In the genomic region with DNA sequence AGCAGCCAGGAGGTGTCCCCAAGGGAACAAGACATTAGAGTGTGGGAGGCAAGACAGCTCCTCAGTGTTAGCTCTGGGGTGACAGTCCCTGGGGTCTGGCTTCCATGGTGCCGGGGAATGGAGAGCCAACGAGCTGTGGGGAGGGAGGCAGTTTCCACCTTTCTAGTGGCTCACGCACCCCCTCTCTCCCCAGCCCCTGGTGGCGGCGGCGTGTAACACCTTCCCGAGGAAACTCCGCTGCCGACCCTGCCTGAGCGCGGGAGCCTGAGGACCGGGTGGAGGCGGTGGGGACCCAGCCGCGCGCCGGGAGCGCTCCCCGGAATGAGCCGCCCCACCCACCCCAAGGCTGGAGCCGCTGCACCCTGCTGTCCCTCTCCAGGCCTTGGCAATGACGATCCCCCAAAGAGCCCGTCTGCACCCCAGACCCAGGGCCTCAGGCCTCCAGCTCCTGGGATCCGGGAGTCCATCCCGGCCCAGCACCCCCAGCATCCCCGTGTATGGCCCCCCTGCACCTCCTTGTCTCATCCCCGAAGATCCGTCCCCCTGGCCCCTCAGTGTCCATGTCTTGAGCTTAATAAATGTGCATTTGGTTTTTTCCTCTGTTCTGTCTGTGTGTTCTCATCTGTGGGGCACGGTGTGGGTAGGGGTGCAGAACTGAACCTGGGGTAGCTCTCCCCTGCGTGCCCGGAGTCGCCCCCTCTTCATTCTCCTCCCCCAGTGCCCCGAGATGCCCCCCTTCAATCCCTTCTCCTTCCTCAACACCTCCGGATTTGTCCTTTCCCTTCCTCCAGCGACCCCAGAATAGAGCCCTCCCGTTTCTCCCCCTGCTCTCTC, we compare ENCODE assay signal across 9 cellular contexts. TPM values are rescaled to one million over a fixed set of nuclear protein-coding genes. Genes with fewer than 3 reads are reported as not detected.
A peak's percentile ranks its signal among the peaks of the same experiment; 100 is the strongest.
DNase-seq lines count a peak whose midpoint lies in the region; TF ChIP-seq lines count a peak whose summit lies in the region.
"Had no signal": no experiment of that assay in that cellular context is flagged by ENCODE, and none has a peak within 500 bp of the region (broad histone marks: within the 10 kb centered on the region; RNA-seq: fewer than 3 reads in every experiment).

No MANE protein-coding gene starts in this region.

- H3K9ac ChIP-seq in fibroblast of lung (ENCODE audit: insufficient read depth, low read length), result no peak overlapping the region

- TF ChIP-seq CTCF in fibroblast of lung (conservative IDR thresholded peaks at IDR 0.05 in 1 of 2, IDR thresholded peaks at IDR 0.05 in 1 of 2; ENCODE audit: low read depth in 1 of 2, low read length in 2 of 2) (peak; percentile 42 to 61), ovary (IDR thresholded peaks at IDR 0.05) (no peak), type B pancreatic cell (conservative IDR thresholded peaks at IDR 0.05) (peak; percentile 79)

- H3K9me3 ChIP-seq in fibroblast of lung (ENCODE audit: control insufficient read depth, insufficient read depth, low read depth, low read length), result no peaks in the 10 kb centered on the region
- H3K9me3 ChIP-seq in ovary, result no peaks in the 10 kb centered on the region

- no peaks in the 10 kb centered on the region for H3K9me3 Mint-ChIP-seq in type B pancreatic cell

- H2AFZ ChIP-seq in fibroblast of lung (ENCODE audit: low read length), result peak overlapping the region; percentile 45

- DNase-seq in DMS 273 (lab: John Stamatoyannopoulos, UW; ENCODE audit: unreplicated experiment), result peak; percentile 80
- no peak for DNase-seq in DMS 273 treated with DMSO at 0.1 percent for 48 hours (lab: John Stamatoyannopoulos, UW)
- DNase-seq in NCI-H460 (ENCODE audit: extremely low read depth, low read depth), result peak; percentile 30
- DNase-seq in activated T-cell treated with anti-CD3 and anti-CD28 coated beads for 24 hours (ENCODE audit: low read depth), result peak; percentile 69
- peak in 1 of 2 donors; percentile 33 for DNase-seq in fibroblast of lung (ENCODE audit: low read depth in 2 of 2)
- DNase-seq in ovary, result peak in 1 of 5 donors; percentile 33
- no peak for DNase-seq in type B pancreatic cell (ENCODE audit: extremely low spot score, unreplicated experiment)
- no peak for DNase-seq in SHP77 (lab: John Stamatoyannopoulos, UW)

- H3K27ac ChIP-seq in fibroblast of lung (ENCODE audit: insufficient read depth, low read length), result peak overlapping the region; percentile 92
- no peak overlapping the region for H3K27ac ChIP-seq in ovary
- H3K27ac ChIP-seq: 22Rv1 had no signal

- peaks cover 22% of the 10 kb centered on the region for H3K79me2 ChIP-seq in fibroblast of lung (ENCODE audit: control insufficient read depth, insufficient read depth, low read length)

- H3K4me1 ChIP-seq in fibroblast of lung (ENCODE audit: control insufficient read depth, extremely low read depth, insufficient read depth, low read length), result peaks cover 2% of the 10 kb centered on the region
- H3K4me1 ChIP-seq in ovary (ENCODE audit: insufficient read depth), result no peaks in the 10 kb centered on the region

- H3K36me3 ChIP-seq in fibroblast of lung (ENCODE audit: control insufficient read depth, insufficient read depth, low read length) (peaks cover 6% of the 10 kb centered on the region), ovary (no peaks in the 10 kb centered on the region)

- H3K27me3 Mint-ChIP-seq in type B pancreatic cell, result peaks cover 89% of the 10 kb centered on the region

- TF ChIP-seq POLR2A in ovary (IDR thresholded peaks at IDR 0.05), result no peak

- no peaks in the 10 kb centered on the region for H4K20me1 ChIP-seq in fibroblast of lung (ENCODE audit: control insufficient read depth, extremely low read depth, insufficient read depth, low read length)

- H3K4me3 Mint-ChIP-seq in type B pancreatic cell, result peak overlapping the region; percentile 92

- H3K4me3 ChIP-seq in fibroblast of lung (replicated peaks in 1 of 4; ENCODE audit: control extremely low read depth in 1 of 4, insufficient read depth in 1 of 4, low read depth in 3 of 4, low read length in 4 of 4) (peak overlapping the region; percentile 50 to 90 (median 75)), ovary (peak overlapping the region; percentile 46)

- H3K27me3 ChIP-seq in fibroblast of lung (ENCODE audit: control insufficient read depth, insufficient read depth, low read length) (no peaks in the 10 kb centered on the region), ovary (no peaks in the 10 kb centered on the region)

- no peaks in the 10 kb centered on the region for H3K36me3 Mint-ChIP-seq in type B pancreatic cell

- peak overlapping the region; percentile 84 for H3K4me2 ChIP-seq in fibroblast of lung (ENCODE audit: extremely low read depth, insufficient read depth, low read length)

- no peak for TF ChIP-seq EP300 in ovary (IDR thresholded peaks at IDR 0.05)

- intact Hi-C loops in ovary (cut with DNase I), result no loop called here

- WGBS in ovary, 3 donors, result 0 to 1% (median 1%) methylated on average over 36 of the region's 36 CpGs

- H3K27ac Mint-ChIP-seq in type B pancreatic cell, result peak overlapping the region; percentile 88

- peaks cover 11% of the 10 kb centered on the region for H3K4me1 Mint-ChIP-seq in type B pancreatic cell (ENCODE audit: unreplicated experiment)

RNA-seq across cellular contexts. Expression of gene FXYD5, which starts 0.6 kb away (rescaled TPM):
- 104 TPM in 2 replicates for total RNA-seq in NCI-H460 (2014; rRNA removed; shearing (Covaris generic))
- polyA plus RNA-seq in NCI-H460 (2014; cell fraction: nucleus; rRNA removed), result 49.6 and 55.5 TPM in 2 replicates
- 10.5 and 19.8 TPM in 2 replicates for total RNA-seq in fibroblast of lung
- 100 and 187 TPM in 2 replicates for polyA plus RNA-seq in fibroblast of lung
- 155 and 295 TPM in 2 replicates for polyA plus RNA-seq in fibroblast of lung (2012)
- polyA minus RNA-seq in fibroblast of lung (ENCODE audit: low replicate concordance), result 285 and 365 TPM in 2 replicates
- total RNA-seq in ovary, result 10 to 100 TPM in 6 of 7 donors, 1 to 10 TPM in 1; 8.2 to 37.1 (median 17.9) TPM
- polyA plus RNA-seq in ovary, result 10 to 100 TPM; 31.2 to 79.3 TPM
- total RNA-seq in type B pancreatic cell (ENCODE audit: low replicate concordance), result 24.2 and 92.8 TPM in 2 replicates

RNA-seq across cellular contexts. Expression of gene FXYD7, which starts 10.9 kb away (rescaled TPM):
- total RNA-seq in NCI-H460 (2014; rRNA removed; shearing (Covaris generic)), result not detected in 2 replicates
- polyA plus RNA-seq in NCI-H460 (2014; cell fraction: nucleus; rRNA removed), result not detected in 2 replicates
- total RNA-seq in fibroblast of lung (not detected in 2 replicates), ovary (1 to 10 TPM in 3 of 7 donors, under 1 TPM in 3, not detected in 1; 0.30 to 2.8 (median 1.0) TPM), type B pancreatic cell (ENCODE audit: low replicate concordance) (1.5 TPM in 1 of 2 replicates, not detected in the other)
- polyA plus RNA-seq in fibroblast of lung (not detected in 2 replicates), ovary (under 1 TPM in 1 of 2 donors, not detected in 1; 0.38 TPM)
- polyA plus RNA-seq in fibroblast of lung (2012), result 0.31 TPM in 1 of 2 replicates, not detected in the other
- not detected in 2 replicates for polyA minus RNA-seq in fibroblast of lung (ENCODE audit: low replicate concordance)

RNA-seq across cellular contexts. Expression of gene FXYD1, which starts 15.3 kb away (rescaled TPM):
- not detected in 2 replicates for total RNA-seq in NCI-H460 (2014; rRNA removed; shearing (Covaris generic))
- not detected in 2 replicates for polyA plus RNA-seq in NCI-H460 (2014; cell fraction: nucleus; rRNA removed)
- total RNA-seq in fibroblast of lung, result 4.5 and 11.3 TPM in 2 replicates
- polyA plus RNA-seq in fibroblast of lung, result 3.6 and 7.5 TPM in 2 replicates
- polyA plus RNA-seq in fibroblast of lung (2012), result 7.7 and 12.9 TPM in 2 replicates
- 2.1 and 26.2 TPM in 2 replicates for polyA minus RNA-seq in fibroblast of lung (ENCODE audit: low replicate concordance)
- 100 to 1,000 TPM in 3 of 7 donors, 10 to 100 TPM in 4; 26.7 to 204 (median 95.8) TPM for total RNA-seq in ovary
- 100 to 1,000 TPM in 1 of 2 donors, 10 to 100 TPM in 1; 88.5 to 134 TPM for polyA plus RNA-seq in ovary
- total RNA-seq in type B pancreatic cell (ENCODE audit: low replicate concordance), result 2.0 and 5.3 TPM in 2 replicates

RNA-seq across cellular contexts. Expression of gene LGI4, which starts 19.1 kb away (rescaled TPM):
- 0.12 TPM in 1 of 2 replicates, not detected in the other for total RNA-seq in NCI-H460 (2014; rRNA removed; shearing (Covaris generic))
- polyA plus RNA-seq in NCI-H460 (2014; cell fraction: nucleus; rRNA removed), result 0.06 TPM in 1 of 2 replicates, not detected in the other
- total RNA-seq in fibroblast of lung (0.17 and 0.26 TPM in 2 replicates), ovary (1 to 10 TPM; 1.9 to 7.5 (median 3.8) TPM), type B pancreatic cell (ENCODE audit: low replicate concordance) (0.21 and 2.2 TPM in 2 replicates)
- polyA plus RNA-seq in fibroblast of lung (0.02 and 0.19 TPM in 2 replicates), ovary (10 to 100 TPM; 11.9 to 13.3 TPM)
- polyA plus RNA-seq in fibroblast of lung (2012), result 0.07 and 0.57 TPM in 2 replicates
- polyA minus RNA-seq in fibroblast of lung (ENCODE audit: low replicate concordance), result 1.5 and 2.3 TPM in 2 replicates

RNA-seq across cellular contexts. Expression of gene FXYD3, which starts 38.3 kb away (rescaled TPM):
- total RNA-seq in NCI-H460 (2014; rRNA removed; shearing (Covaris generic)), result not detected in 2 replicates
- not detected in 2 replicates for polyA plus RNA-seq in NCI-H460 (2014; cell fraction: nucleus; rRNA removed)
- total RNA-seq in fibroblast of lung (not detected in 2 replicates), ovary (10 to 100 TPM in 1 of 7 donors, 1 to 10 TPM in 4, under 1 TPM in 1, not detected in 1; 0.25 to 33.2 (median 4.1) TPM), type B pancreatic cell (ENCODE audit: low replicate concordance) (77.5 and 157 TPM in 2 replicates)
- polyA plus RNA-seq in fibroblast of lung (0.06 TPM in 1 of 2 replicates, not detected in the other), ovary (under 1 TPM in 1 of 2 donors, not detected in 1; 0.23 TPM)
- polyA plus RNA-seq in fibroblast of lung (2012), result not detected in 2 replicates
- not detected in 2 replicates for polyA minus RNA-seq in fibroblast of lung (ENCODE audit: low replicate concordance)

Comparison
In these comparisons a context has a peak if more than half of its experiments do, and no peak if none do; other contexts are left out.
1. DNase-seq: peak in DMS 273 (single experiment), NCI-H460 (single experiment) and activated T-cell treated with anti-CD3 and anti-CD28 coated beads for 24 hours (single experiment); none in DMS 273 treated with DMSO at 0.1 percent for 48 hours (single experiment), type B pancreatic cell (single experiment) and SHP77 (0 of 2).
2. CTCF ChIP-seq: peak in fibroblast of lung (2 of 2) and type B pancreatic cell (single experiment); none in ovary (0 of 3).